ENCODE assay signal across 21 cellular contexts in the genomic region with DNA sequence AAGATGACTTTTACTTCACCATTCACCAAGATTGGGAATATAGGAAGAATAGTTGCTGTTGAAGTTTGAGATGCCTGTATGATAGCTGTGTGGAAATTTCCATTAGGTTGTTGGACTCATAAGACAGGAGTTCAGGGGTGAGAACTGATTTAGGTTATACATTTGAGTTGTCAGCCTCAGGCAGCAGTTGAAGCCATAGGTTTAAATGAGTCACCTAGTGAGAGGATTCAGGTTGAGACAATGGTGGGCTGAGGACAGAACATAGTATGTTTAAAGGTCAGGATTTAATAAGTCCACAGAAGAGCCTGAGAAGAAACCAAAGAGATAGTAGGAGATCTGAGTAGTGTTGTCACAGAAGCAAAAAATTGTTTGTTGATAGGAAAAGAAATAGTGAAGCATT.
DNase-seq lines count a peak whose midpoint lies in the region; ATAC-seq, FAIRE-seq and TF ChIP-seq lines count a peak whose summit lies in the region.
"Had no signal": no experiment of that assay in that cellular context is flagged by ENCODE, and none has a peak within 500 bp of the region (broad histone marks: within the 10 kb centered on the region; RNA-seq: fewer than 3 reads in every experiment).

No MANE protein-coding gene starts in this region.

- DNase-seq in activated CD8-positive, alpha-beta memory T cell treated with anti-CD3 and anti-CD28 coated beads, Interleukin-2, amount 10 ng/mL, durations not matched to agents 7 days and 5 days: no peak
- no peak for DNase-seq in activated CD8-positive, alpha-beta memory T cell treated with anti-CD3 and anti-CD28 coated beads for 24 hours
- DNase-seq in Panc1 (ENCODE audit: low read depth, low spot score) (no peak), bronchial epithelial cell (ENCODE audit: low read depth) (peak; percentile 27), smooth muscle cell (lab: John Stamatoyannopoulos, UW; ENCODE audit: unreplicated experiment) (no peak), small intestine (no peak)
- DNase-seq: IMR-90, midbrain, NCI-H1105 treated with DMSO at 0.1 percent for 48 hours, NCI-H2029, NCI-H526, Peyer's patch, SJCRH30 had no signal

- H3K9me3 ChIP-seq in Panc1 (ENCODE audit: control insufficient read depth, insufficient read depth, low read depth, low read length): no peaks in the 10 kb centered on the region
- no peaks in the 10 kb centered on the region for H3K9me3 ChIP-seq in smooth muscle cell (replicated peaks; ENCODE audit: low read depth)
- H3K9me3 ChIP-seq in small intestine (ENCODE audit: control insufficient read depth, low read depth): no peaks in the 10 kb centered on the region
- H3K9me3 ChIP-seq: Peyer's patch, SJCRH30, tibial nerve had no signal

- no peak overlapping the region for H2AFZ ChIP-seq in smooth muscle cell (ENCODE audit: low read depth)

- H3K4me3 Mint-ChIP-seq in activated CD8-positive, alpha-beta memory T cell treated with anti-CD3 and anti-CD28 coated beads, Interleukin-2, amount 10 ng/mL, durations not matched to agents 7 days and 5 days: no peak overlapping the region
- H3K4me3 Mint-ChIP-seq: B cell, nephron, WTC11 had no signal

- no peak overlapping the region for H3K9ac ChIP-seq in smooth muscle cell (ENCODE audit: low read depth)

- no peak overlapping the region for H3K4me3 ChIP-seq in Panc1 (ENCODE audit: low read depth in 2 of 2, low read length in 2 of 2)
- H3K4me3 ChIP-seq in bronchial epithelial cell (ENCODE audit: low read depth, low read length): no peak overlapping the region
- H3K4me3 ChIP-seq in smooth muscle cell: no peak overlapping the region
- H3K4me3 ChIP-seq in small intestine (ENCODE audit: low read depth in 1 of 2, low read length in 2 of 2): no peak overlapping the region
- H3K4me3 ChIP-seq: Peyer's patch, SJCRH30, tibial nerve had no signal

- in situ Hi-C loops in Panc1 (cut with HindIII; ENCODE audit: low pct_unique_long_range_greater_than_20kb, low sequenced_read_pairs): no loop called here

- peaks cover 62% of the 10 kb centered on the region for H3K36me3 Mint-ChIP-seq in activated CD8-positive, alpha-beta memory T cell treated with anti-CD3 and anti-CD28 coated beads, Interleukin-2, amount 10 ng/mL, durations not matched to agents 7 days and 5 days
- H3K36me3 Mint-ChIP-seq: WTC11 had no signal

- no peaks in the 10 kb centered on the region for H3K9me3 Mint-ChIP-seq in activated CD8-positive, alpha-beta memory T cell treated with anti-CD3 and anti-CD28 coated beads, Interleukin-2, amount 10 ng/mL, durations not matched to agents 7 days and 5 days (ENCODE audit: low read depth)
- H3K9me3 Mint-ChIP-seq: nephron, WTC11 had no signal

- no peaks in the 10 kb centered on the region for H4K20me1 ChIP-seq in smooth muscle cell (ENCODE audit: low read depth)

- BruUV-seq in Panc1 (replicated peaks; lab: Mats Ljungman, UMichigan): no TSS peak

- intact Hi-C loops in Panc1 (cut with micrococcal nuclease; ENCODE audit: unreplicated experiment): no loop called here

- no peaks in the 10 kb centered on the region for H3K27me3 Mint-ChIP-seq in activated CD8-positive, alpha-beta memory T cell treated with anti-CD3 and anti-CD28 coated beads, Interleukin-2, amount 10 ng/mL, durations not matched to agents 7 days and 5 days
- H3K27me3 Mint-ChIP-seq: B cell had no signal

- H3K27ac Mint-ChIP-seq in activated CD8-positive, alpha-beta memory T cell treated with anti-CD3 and anti-CD28 coated beads, Interleukin-2, amount 10 ng/mL, durations not matched to agents 7 days and 5 days: no peak overlapping the region
- H3K27ac Mint-ChIP-seq: B cell, nephron, WTC11 had no signal

- H3K4me1 ChIP-seq in Panc1 (ENCODE audit: control insufficient read depth, insufficient read depth, low read length): no peaks in the 10 kb centered on the region
- no peaks in the 10 kb centered on the region for H3K4me1 ChIP-seq in smooth muscle cell (ENCODE audit: low read depth)
- H3K4me1 ChIP-seq in small intestine (ENCODE audit: control insufficient read depth in 2 of 2, insufficient read depth in 1 of 2, low read depth in 1 of 2, low read length in 1 of 2): no peaks in the 10 kb centered on the region
- H3K4me1 ChIP-seq: Peyer's patch, SJCRH30, tibial nerve had no signal

- H3K4me2 ChIP-seq in smooth muscle cell: no peak overlapping the region

- H3K27ac ChIP-seq in Panc1 (ENCODE audit: low read length) (no peak overlapping the region), smooth muscle cell (ENCODE audit: low read depth) (peak overlapping the region; percentile 48), small intestine (ENCODE audit: low read depth in 1 of 2, low read length in 1 of 2) (no peak overlapping the region)
- H3K27ac ChIP-seq: Peyer's patch, SJCRH30, tibial nerve had no signal

- CTCF ChIA-PET in activated CD8-positive, alpha-beta memory T cell treated with anti-CD3 and anti-CD28 coated beads, Interleukin-2, amount 10 ng/mL, durations not matched to agents 7 days and 5 days (lab: Charles Lee): no interaction called here
- CTCF ChIA-PET in Panc1 (lab: Charles Lee): no interaction called here

- peaks cover 20% of the 10 kb centered on the region for H3K36me3 ChIP-seq in Panc1 (ENCODE audit: control insufficient read depth, insufficient read depth, low read length)
- peaks cover 2% of the 10 kb centered on the region for H3K36me3 ChIP-seq in bronchial epithelial cell (ENCODE audit: control insufficient read depth, insufficient read depth, low read length)
- peaks cover 8% of the 10 kb centered on the region for H3K36me3 ChIP-seq in smooth muscle cell (ENCODE audit: low read depth)
- H3K36me3 ChIP-seq in small intestine (ENCODE audit: control insufficient read depth in 2 of 2, insufficient read depth in 2 of 2, low read length in 2 of 2): peaks cover 0 to 9% of the 10 kb centered on the region in 2 donors

- TF ChIP-seq CTCF in Panc1 (IDR thresholded peaks at IDR 0.05) (no peak), bronchial epithelial cell (IDR thresholded peaks at IDR 0.05; ENCODE audit: insufficient read depth, low read length, severe bottlenecking) (no peak), smooth muscle cell (IDR thresholded peaks at IDR 0.05; ENCODE audit: borderline replicate concordance, insufficient read depth, poor library complexity, severe bottlenecking) (no peak)

- H3K4me1 Mint-ChIP-seq in activated CD8-positive, alpha-beta memory T cell treated with anti-CD3 and anti-CD28 coated beads, Interleukin-2, amount 10 ng/mL, durations not matched to agents 7 days and 5 days: peaks cover 9% of the 10 kb centered on the region
- H3K4me1 Mint-ChIP-seq: nephron, WTC11 had no signal

- POLR2A ChIA-PET in Panc1 (lab: Charles Lee): no interaction called here

- H3K79me2 ChIP-seq in smooth muscle cell (ENCODE audit: low read depth): no peaks in the 10 kb centered on the region

- ATAC-seq in activated CD8-positive, alpha-beta memory T cell treated with anti-CD3 and anti-CD28 coated beads, Interleukin-2, amount 10 ng/mL, durations not matched to agents 7 days and 5 days: peak; percentile 61
- ATAC-seq in Panc1: 0 out of 2 replicates have a peak, but pooled peaks have one; percentile 21
- no peak for ATAC-seq in HG02938 (IDR thresholded peaks at IDR 0.05; ENCODE audit: unreplicated experiment)
- ATAC-seq in HG03039 (IDR thresholded peaks at IDR 0.05; ENCODE audit: unreplicated experiment): no peak
- ATAC-seq: WTC11 had no signal

- FAIRE-seq in bronchial epithelial cell (lab: Jason Lieb, UNC): no peak
- FAIRE-seq in small intestine (lab: Jason Lieb, UNC): no peak
- FAIRE-seq: endothelial cell of umbilical vein, keratinocyte had no signal

- no peaks in the 10 kb centered on the region for H3K27me3 ChIP-seq in Panc1 (ENCODE audit: control insufficient read depth, insufficient read depth, low read length)
- no peaks in the 10 kb centered on the region for H3K27me3 ChIP-seq in bronchial epithelial cell (ENCODE audit: control insufficient read depth, insufficient read depth, low read length)
- no peaks in the 10 kb centered on the region for H3K27me3 ChIP-seq in smooth muscle cell (ENCODE audit: low read depth)
- no peaks in the 10 kb centered on the region for H3K27me3 ChIP-seq in small intestine (ENCODE audit: control insufficient read depth in 2 of 2, insufficient read depth in 2 of 2, low read length in 2 of 2)
- H3K27me3 ChIP-seq: Peyer's patch, SJCRH30, tibial nerve had no signal

- no peaks in the 10 kb centered on the region for H3F3A ChIP-seq in smooth muscle cell (ENCODE audit: low read depth)

Comparison
In these comparisons a context has a peak if more than half of its experiments do, and no peak if none do; other contexts are left out.
1. ATAC-seq: peak in activated CD8-positive, alpha-beta memory T cell treated with anti-CD3 and anti-CD28 coated beads, Interleukin-2, amount 10 ng/mL, durations not matched to agents 7 days and 5 days (single experiment) and Panc1 (single experiment); none in HG02938 (single experiment) and HG03039 (single experiment).